Comparison of ENCODE assay signal across 8 cellular contexts in genomic region chr16:85028638-85029412, GRCh38. TPM values are rescaled to one million over a fixed set of nuclear protein-coding genes. Genes with fewer than 3 reads are reported as not detected.
DNase-seq lines count a peak whose midpoint lies in the region; ATAC-seq, FAIRE-seq and TF ChIP-seq lines count a peak whose summit lies in the region.

No MANE protein-coding gene starts in this region.

- peak overlapping the region; percentile 93 for H3K4me2 ChIP-seq in keratinocyte (ENCODE audit: control insufficient read depth, extremely low read depth, insufficient read depth, low read depth, low read length)

- intact Hi-C loops in A673 (cut with micrococcal nuclease; ENCODE audit: unreplicated experiment) (loop anchor here (2.0 kb wide), 1 partner anchor 58 kb away; no protein-coding TSS in a partner anchor), ascending aorta (cut with DNase I) (loop anchor here (5.0 kb wide), 1 partner anchor 37 kb away; no protein-coding TSS in a partner anchor)

- peak overlapping the region; percentile 88 for H3K9ac ChIP-seq in keratinocyte (ENCODE audit: control insufficient read depth, extremely low read depth, insufficient read depth, low read length)

- peaks cover 23% of the 10 kb centered on the region for H3K4me1 ChIP-seq in A673 (ENCODE audit: insufficient read depth, low read length, poor library complexity, severe bottlenecking)
- H3K4me1 ChIP-seq in ascending aorta, result peaks cover 8 to 19% of the 10 kb centered on the region in 2 donors
- H3K4me1 ChIP-seq in keratinocyte (ENCODE audit: control insufficient read depth, extremely low read depth, insufficient read depth, low read length), result peaks cover 35% of the 10 kb centered on the region

- H3K27me3 Mint-ChIP-seq in T-cell, result no peaks in the 10 kb centered on the region

- peak overlapping the region; percentile 82 to 92 for H3K27ac Mint-ChIP-seq in T-cell

- POLR2A ChIA-PET in A673 (lab: Charles Lee; ENCODE audit: low non-redundant PET) (no interaction called here), T-cell (lab: Charles Lee) (no interaction called here)

- no peak overlapping the region for H3K27ac ChIP-seq in A673 (ENCODE audit: low read depth, low read length, poor library complexity, severe bottlenecking)
- H3K27ac ChIP-seq in ascending aorta, result peak overlapping the region; percentile 59 to 69
- peak overlapping the region; percentile 76 for H3K27ac ChIP-seq in keratinocyte (ENCODE audit: control insufficient read depth, insufficient read depth, low read length)

- no peaks in the 10 kb centered on the region for H3K9me3 Mint-ChIP-seq in T-cell

- peaks cover 25 to 42% (median 35%) of the 10 kb centered on the region in 3 donors for H3K4me1 Mint-ChIP-seq in T-cell

- H3K4me3 ChIP-seq in A673 (ENCODE audit: low read depth, low read length, poor library complexity, severe bottlenecking) (peak overlapping the region; percentile 97), ascending aorta (peak overlapping the region; percentile 93 to 94), keratinocyte (ENCODE audit: control insufficient read depth in 2 of 3, extremely low read depth in 1 of 3, insufficient read depth in 2 of 3, low read depth in 1 of 3, low read length in 3 of 3) (peak overlapping the region; percentile 53 to 90 (median 77))

- H3K36me3 ChIP-seq in A673 (ENCODE audit: insufficient read depth, low read length, poor library complexity, severe bottlenecking) (no peaks in the 10 kb centered on the region), ascending aorta (no peaks in the 10 kb centered on the region), keratinocyte (ENCODE audit: control insufficient read depth in 2 of 2, extremely low read depth in 1 of 2, insufficient read depth in 2 of 2, low read length in 2 of 2) (peaks cover 0 to 3% of the 10 kb centered on the region in 2 experiments)

- peak overlapping the region; percentile 90 to 91 (median 91) for H3K4me3 Mint-ChIP-seq in T-cell

- no peak overlapping the region for H2AFZ ChIP-seq in keratinocyte (ENCODE audit: control insufficient read depth, low read length)

- peaks cover 4% of the 10 kb centered on the region for H4K20me1 ChIP-seq in keratinocyte (ENCODE audit: control insufficient read depth, extremely low read depth, insufficient read depth, low read length)

- peaks cover 4% of the 10 kb centered on the region for H3K27me3 ChIP-seq in A673 (replicated peaks; ENCODE audit: insufficient read depth, low read depth, low read length, poor library complexity)
- no peaks in the 10 kb centered on the region for H3K27me3 ChIP-seq in ascending aorta
- no peaks in the 10 kb centered on the region for H3K27me3 ChIP-seq in keratinocyte (ENCODE audit: control insufficient read depth, extremely low read depth, insufficient read depth, low read length)

- no TSS peak for BruUV-seq in A673 (replicated peaks; lab: Mats Ljungman, UMichigan)

- DNase-seq in A673 (ENCODE audit: low spot score) (no peak), GM20000 (ENCODE audit: low spot score) (peak; percentile 68), T-cell (peak; percentile 34 to 77 (median 62)), ascending aorta (ENCODE audit: low spot score in 2 of 2) (peak; percentile 63 to 82), keratinocyte (ENCODE audit: low read depth, low spot score) (no peak), foreskin melanocyte (no peak), HuH-7 (ENCODE audit: low spot score) (no peak)
- DNase-seq in stimulated activated CD4-positive, alpha-beta T cell treated with anti-CD3 and anti-CD28 coated beads, Interleukin-2, amount 100 ng/mL, for 4 hours (ENCODE audit: low read depth), result peak; percentile 72

- FAIRE-seq in keratinocyte (lab: Jason Lieb, UNC), result peak; percentile 89

- peaks cover 10% of the 10 kb centered on the region for H3K36me3 Mint-ChIP-seq in T-cell

- no peak for TF ChIP-seq CTCF in A673 (conservative IDR thresholded peaks at IDR 0.05; ENCODE audit: low read depth, low read length)
- no peak for TF ChIP-seq CTCF in GM20000 (IDR thresholded peaks at IDR 0.05; ENCODE audit: extremely low read depth, missing control alignments)
- TF ChIP-seq CTCF in ascending aorta (IDR thresholded peaks at IDR 0.05), result no peak
- TF ChIP-seq CTCF in keratinocyte (optimal IDR thresholded peaks at IDR 0.05 in 1 of 3, IDR thresholded peaks at IDR 0.05 in 1 of 3, conservative IDR thresholded peaks at IDR 0.05 in 1 of 3; ENCODE audit: extremely low read depth in 1 of 3, insufficient read depth in 2 of 3, low read length in 3 of 3), result no peak

- no peaks in the 10 kb centered on the region for H3K9me1 ChIP-seq in keratinocyte (ENCODE audit: control insufficient read depth, extremely low read depth, insufficient read depth, low read length)

- dilution Hi-C loops in keratinocyte (cut with MboI; ENCODE audit: extremely low pct_ligation_motif_present, low sequenced_read_pairs), result no loop called here

- H3K9me3 ChIP-seq in A673 (ENCODE audit: low read depth, low read length, poor library complexity, severe bottlenecking) (no peaks in the 10 kb centered on the region), ascending aorta (no peaks in the 10 kb centered on the region), keratinocyte (ENCODE audit: control insufficient read depth, low read depth, low read length) (no peaks in the 10 kb centered on the region)

- H3K79me2 ChIP-seq in keratinocyte (ENCODE audit: control insufficient read depth, insufficient read depth, low read length), result no peaks in the 10 kb centered on the region

- CTCF ChIA-PET in A673 (lab: Charles Lee), result no interaction called here
- CTCF ChIA-PET in T-cell (lab: Charles Lee), result interaction anchor here in 1 of 2 donors (2.1 to 2.5 kb wide), 2 partner anchors 18 to 58 kb away, joined by 10 to 16 read pairs; partner anchors contain the start of gene ZDHHC7

- peak; percentile 67 to 73 (median 70) for ATAC-seq in T-cell (replicated peaks in 1 of 4)

RNA-seq across cellular contexts. Expression of gene KIAA0513, which starts 1.2 kb away (rescaled TPM):
- 2.8 and 2.9 TPM in 2 replicates for total RNA-seq in A673 (2021)
- 10 to 100 TPM in 4 of 5 donors, 1 to 10 TPM in 1; 9.2 to 19.7 (median 17.2) TPM for total RNA-seq in T-cell
- 131 TPM for total RNA-seq in ascending aorta
- 2.6 to 3.6 TPM (median 3.3 TPM) in 3 replicates for polyA plus RNA-seq in keratinocyte
- polyA plus RNA-seq in keratinocyte (2011; ENCODE audit: low read depth), result 19.8 TPM
- polyA plus RNA-seq in keratinocyte (2011; cell fraction: cytosol; rRNA removed), result 1.7 and 1.9 TPM in 2 replicates
- 4.4 and 4.8 TPM in 2 replicates for polyA plus RNA-seq in keratinocyte (2011; cell fraction: nucleus; rRNA removed)
- 3.4 and 8.9 TPM in 2 replicates for polyA plus RNA-seq in keratinocyte (2012; ENCODE audit: low replicate concordance)
- 4.6 to 8.8 TPM (median 8.7 TPM) in 3 replicates for polyA minus RNA-seq in keratinocyte
- polyA minus RNA-seq in keratinocyte (2011; cell fraction: cytosol; rRNA and poly(A)+ RNA removed), result 1.9 TPM
- polyA minus RNA-seq in keratinocyte (2011; cell fraction: nucleus; rRNA and poly(A)+ RNA removed), result 3.7 and 6.8 TPM in 2 replicates

RNA-seq across cellular contexts. Expression of gene ZDHHC7, which starts 17.5 kb away (rescaled TPM):
- 42.5 and 43.5 TPM in 2 replicates for total RNA-seq in A673 (2021)
- 10 to 100 TPM; 33.5 to 43.9 (median 38.7) TPM for total RNA-seq in T-cell
- total RNA-seq in ascending aorta, result 70.7 TPM
- 36.1 to 58.9 TPM (median 37.8 TPM) in 3 replicates for polyA plus RNA-seq in keratinocyte
- 12.3 TPM for polyA plus RNA-seq in keratinocyte (2011; ENCODE audit: low read depth)
- 53.5 and 81.2 TPM in 2 replicates for polyA plus RNA-seq in keratinocyte (2011; cell fraction: cytosol; rRNA removed)
- 98.1 and 113 TPM in 2 replicates for polyA plus RNA-seq in keratinocyte (2011; cell fraction: nucleus; rRNA removed)
- polyA plus RNA-seq in keratinocyte (2012; ENCODE audit: low replicate concordance), result 31.7 and 40.2 TPM in 2 replicates
- 37.9 to 225 TPM (median 43.5 TPM) in 3 replicates for polyA minus RNA-seq in keratinocyte
- 27.6 TPM for polyA minus RNA-seq in keratinocyte (2011; cell fraction: cytosol; rRNA and poly(A)+ RNA removed)
- 47.8 and 66.1 TPM in 2 replicates for polyA minus RNA-seq in keratinocyte (2011; cell fraction: nucleus; rRNA and poly(A)+ RNA removed)

Comparison
In these comparisons a context has a peak if more than half of its experiments do, and no peak if none do; other contexts are left out.
1. DNase-seq: peak in GM20000 (single experiment), T-cell (34 of 34), ascending aorta (2 of 2) and stimulated activated CD4-positive, alpha-beta T cell treated with anti-CD3 and anti-CD28 coated beads, Interleukin-2, amount 100 ng/mL, for 4 hours (single experiment); none in A673 (single experiment), keratinocyte (single experiment), foreskin melanocyte (single experiment) and HuH-7 (single experiment).
2. Peak in every context shown above with its lines, with median percentiles within 50 percentile points of each other: H3K4me3 ChIP-seq.